ENCODE assay signal across 1 cellular context in the genomic region with DNA sequence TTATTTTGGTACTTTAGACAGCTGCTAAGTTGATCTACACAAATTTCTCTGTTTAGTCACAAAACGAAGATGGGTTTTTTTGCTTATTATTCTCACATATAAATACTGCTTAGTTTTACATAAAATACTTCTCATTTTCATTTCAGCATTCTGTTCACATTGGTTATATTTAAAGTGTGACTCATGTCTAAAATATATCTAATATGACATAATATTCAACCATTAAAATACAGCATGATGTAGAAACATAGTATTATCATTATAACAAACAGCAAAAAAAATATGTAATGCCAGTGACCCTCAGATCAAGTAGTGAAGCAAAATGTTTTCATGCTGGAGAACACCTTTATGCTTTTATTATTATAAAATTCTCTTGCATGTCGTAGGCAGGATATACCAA.
TF ChIP-seq lines count a peak whose summit lies in the region.

No MANE protein-coding gene starts in this region.

TF ChIP-seq in SK-N-SH, 30 proteins besides CTCF, POLR2A, EP300 and RAD21 (continued from another document):
- TF ChIP-seq REST (IDR thresholded peaks at IDR 0.05; ENCODE audit: low read depth, low read length), result no peak
- TF ChIP-seq TEAD4 (IDR thresholded peaks at IDR 0.05; ENCODE audit: borderline replicate concordance, insufficient read depth), result no peak
